Comparison of ENCODE assay signal across 17 cellular contexts in genomic region chr21:38327984-38328383, GRCh38.
A peak's percentile ranks its signal among the peaks of the same experiment; 100 is the strongest.
DNase-seq lines count a peak whose midpoint lies in the region; ATAC-seq and TF ChIP-seq lines count a peak whose summit lies in the region.
"Had no signal": no experiment of that assay in that cellular context is flagged by ENCODE, and none has a peak within 500 bp of the region (broad histone marks: within the 10 kb centered on the region; RNA-seq: fewer than 3 reads in every experiment).

No MANE protein-coding gene starts in this region.

- no peak overlapping the region for H3K4ac ChIP-seq in IMR-90 (ENCODE audit: low read depth, low read length)

- POLR2A ChIA-PET in IMR-90 (lab: Charles Lee; ENCODE audit: unreplicated experiment) = no interaction called here

- ATAC-seq in activated naive CD4-positive, alpha-beta T cell treated with anti-CD3 and anti-CD28 coated beads, Interleukin-2, amount 50 U/mL, for 72 hours = peak; percentile 88 to 90
- ATAC-seq in IMR-90 (ENCODE audit: low read depth) (no peak), right lobe of liver (no peak)
- ATAC-seq in stimulated activated naive CD8-positive, alpha-beta T cell treated with anti-CD3 and anti-CD28 coated beads, Interleukin-15, amount 100 ng/mL, for 72 hours = peak; percentile 87
- ATAC-seq: gastroesophageal sphincter had no signal

- no peak overlapping the region for H3K9ac ChIP-seq in IMR-90 (ENCODE audit: low read depth, low read length)
- H3K9ac ChIP-seq: KMS-11 had no signal

- peaks cover 32% of the 10 kb centered on the region for H3K4me1 Mint-ChIP-seq in activated naive CD4-positive, alpha-beta T cell treated with anti-CD3 and anti-CD28 coated beads for 36 hours (ENCODE audit: low read depth)
- H3K4me1 Mint-ChIP-seq in stimulated activated naive CD8-positive, alpha-beta T cell treated with anti-CD3 and anti-CD28 coated beads, Interleukin-15, amount 100 ng/mL, for 72 hours = peaks cover 32% of the 10 kb centered on the region

- no peak overlapping the region for H2AK9ac ChIP-seq in IMR-90 (replicated peaks; ENCODE audit: low read depth, low read length, poor library complexity)

- BruUV-seq in IMR-90 (replicated peaks; lab: Mats Ljungman, UMichigan) = no TSS peak

- H3K4me1 ChIP-seq in IMR-90 (ENCODE audit: control insufficient read depth, insufficient read depth, low read length) (peaks cover 5% of the 10 kb centered on the region), right lobe of liver (peaks cover 0 to 4% (median 0%) of the 10 kb centered on the region in 4 donors)
- H3K4me1 ChIP-seq: gastroesophageal sphincter had no signal

- no peak overlapping the region for H2BK20ac ChIP-seq in IMR-90 (ENCODE audit: low read depth, low read length)

- TF ChIP-seq RAD21 in IMR-90 (IDR thresholded peaks at IDR 0.05; ENCODE audit: low read length) = no peak

- TF ChIP-seq POLR2A in IMR-90 (IDR thresholded peaks at IDR 0.05; ENCODE audit: low read depth, low read length) = no peak
- no peak for TF ChIP-seq POLR2A in right lobe of liver (IDR thresholded peaks at IDR 0.05)

- no peak overlapping the region for H2BK15ac ChIP-seq in IMR-90 (ENCODE audit: low read depth, low read length)

- peaks cover 0 to 8% of the 10 kb centered on the region in 2 donors for H3K9me3 Mint-ChIP-seq in activated naive CD4-positive, alpha-beta T cell treated with anti-CD3 and anti-CD28 coated beads, Interleukin-2, amount 50 U/mL, for 72 hours
- no peaks in the 10 kb centered on the region for H3K9me3 Mint-ChIP-seq in activated naive CD4-positive, alpha-beta T cell treated with anti-CD3 and anti-CD28 coated beads for 36 hours
- no peaks in the 10 kb centered on the region for H3K9me3 Mint-ChIP-seq in stimulated activated naive CD8-positive, alpha-beta T cell treated with anti-CD3 and anti-CD28 coated beads, Interleukin-15, amount 100 ng/mL, for 72 hours
- H3K9me3 Mint-ChIP-seq: activated naive CD4-positive, alpha-beta T cell treated with anti-CD3 and anti-CD28 coated beads, Interleukin-2, amount 10 ng/mL, durations not matched to agents 7 days and 5 days had no signal

- H3K9me3 ChIP-seq in IMR-90 (ENCODE audit: control insufficient read depth, insufficient read depth, low read length) (no peaks in the 10 kb centered on the region), right lobe of liver (no peaks in the 10 kb centered on the region)
- H3K9me3 ChIP-seq: gastroesophageal sphincter, left ventricle myocardium inferior, neutrophil had no signal

- H3K9me1 ChIP-seq in IMR-90 (ENCODE audit: insufficient read depth, low read length) = peaks cover 10% of the 10 kb centered on the region; the same call in 1 of the 2 replicates

- H2AK5ac ChIP-seq in IMR-90 (ENCODE audit: low read depth, low read length) = 0 out of 2 replicates have a peak overlapping the region, but pooled peaks have one; percentile 23

- CTCF ChIA-PET in activated naive CD4-positive, alpha-beta T cell treated with anti-CD3 and anti-CD28 coated beads for 36 hours (lab: Charles Lee) = interaction anchor here (0.6 to 1.1 kb wide), 3 partner anchors 24 to 157 kb away, joined by 3 to 5 read pairs (median 3); no protein-coding TSS in a partner anchor
- CTCF ChIA-PET in IMR-90 (lab: Yijun Ruan, JAX) = no interaction called here

- 0 out of 2 replicates have a peak overlapping the region, but pooled peaks have one; percentile 17 for H3K14ac ChIP-seq in IMR-90 (replicated peaks; ENCODE audit: low read depth, low read length)

- DNase-seq in activated naive CD4-positive, alpha-beta T cell treated with anti-CD3 and anti-CD28 coated beads, Interleukin-2, amount 50 U/mL, for 72 hours (ENCODE audit: low spot score in 2 of 2) = no peak
- no peak for DNase-seq in activated naive CD4-positive, alpha-beta T cell treated with anti-CD3 and anti-CD28 coated beads for 36 hours
- DNase-seq in IMR-90 (no peak), coronary artery (ENCODE audit: low spot score) (peak; percentile 7), right lobe of liver (no peak), HUDEP-2 (lab: John Stamatoyannopoulos, UW; ENCODE audit: unreplicated experiment in 76 of 76) (no peak), NCI-H1092 (lab: John Stamatoyannopoulos, UW) (no peak)
- peak in 1 of 2 donors; percentile 15 for DNase-seq in stimulated activated naive CD8-positive, alpha-beta T cell treated with anti-CD3 and anti-CD28 coated beads, Interleukin-15, amount 100 ng/mL, for 72 hours
- DNase-seq: activated naive CD4-positive, alpha-beta T cell treated with anti-CD3 and anti-CD28 coated beads, Interleukin-2, amount 10 ng/mL, durations not matched to agents 7 days and 5 days; CD8-positive, alpha-beta memory T cell; cortex of kidney; DND-41 had no signal

- dilution Hi-C loops in IMR-90 (cut with HindIII; ENCODE audit: low sequenced_read_pairs, unreplicated experiment) = no loop called here

- no peak overlapping the region for H2BK120ac ChIP-seq in IMR-90 (ENCODE audit: low read depth, low read length)

- H3K56ac ChIP-seq in IMR-90 (ENCODE audit: extremely low read depth, insufficient read depth, low read length) = no peak overlapping the region

- no peak overlapping the region for H4K91ac ChIP-seq in IMR-90 (ENCODE audit: insufficient read depth, low read depth, low read length)

- in situ Hi-C loops in IMR-90 (cut with MboI; ENCODE audit: low sequenced_read_pairs) = no loop called here

- H3K4me2 ChIP-seq in IMR-90 (ENCODE audit: low read depth, low read length) = no peak overlapping the region
- H3K4me2 ChIP-seq: KMS-11 had no signal

- no peaks in the 10 kb centered on the region for H3K36me3 ChIP-seq in IMR-90 (ENCODE audit: control insufficient read depth, insufficient read depth, low read length)
- no peaks in the 10 kb centered on the region for H3K36me3 ChIP-seq in right lobe of liver
- H3K36me3 ChIP-seq: gastroesophageal sphincter, left ventricle myocardium inferior, neutrophil had no signal

- no peak overlapping the region for H3K18ac ChIP-seq in IMR-90 (ENCODE audit: low read depth, low read length)

- WGBS in IMR-90 (ENCODE audit: extremely low coverage in 2 of 2, insufficient read length in 1 of 2), 2 experiments = 100% methylated on average over 1 of the region's 1 CpG; no CpG with 5 or more reads in 1 of the 2 experiments
- 80% methylated on average over 1 of the region's 1 CpG for WGBS in right lobe of liver (ENCODE audit: insufficient coverage, low coverage, low lambda C conversion rate, missing lambda C conversion rate)

- no peaks in the 10 kb centered on the region for H3K27me3 Mint-ChIP-seq in activated naive CD4-positive, alpha-beta T cell treated with anti-CD3 and anti-CD28 coated beads for 36 hours (ENCODE audit: low read depth)
- H3K27me3 Mint-ChIP-seq in stimulated activated naive CD8-positive, alpha-beta T cell treated with anti-CD3 and anti-CD28 coated beads, Interleukin-15, amount 100 ng/mL, for 72 hours = no peaks in the 10 kb centered on the region
- H3K27me3 Mint-ChIP-seq: activated naive CD4-positive, alpha-beta T cell treated with anti-CD3 and anti-CD28 coated beads, Interleukin-2, amount 10 ng/mL, durations not matched to agents 7 days and 5 days; brain had no signal

- H4K20me1 ChIP-seq in IMR-90 (ENCODE audit: insufficient read depth, low read length) = no peaks in the 10 kb centered on the region

- H3K4me3 Mint-ChIP-seq in activated naive CD4-positive, alpha-beta T cell treated with anti-CD3 and anti-CD28 coated beads for 36 hours = no peak overlapping the region
- no peak overlapping the region for H3K4me3 Mint-ChIP-seq in stimulated activated naive CD8-positive, alpha-beta T cell treated with anti-CD3 and anti-CD28 coated beads, Interleukin-15, amount 100 ng/mL, for 72 hours
- H3K4me3 Mint-ChIP-seq: activated naive CD4-positive, alpha-beta T cell treated with anti-CD3 and anti-CD28 coated beads, Interleukin-2, amount 10 ng/mL, durations not matched to agents 7 days and 5 days; brain; CD8-positive, alpha-beta memory T cell had no signal

- no peak overlapping the region for H3K23ac ChIP-seq in IMR-90 (ENCODE audit: low read depth, low read length)

- intact Hi-C loops in activated naive CD4-positive, alpha-beta T cell treated with anti-CD3 and anti-CD28 coated beads for 36 hours (cut with micrococcal nuclease) = loop anchor here (2.0 kb wide), 1 partner anchor 25 kb away; no protein-coding TSS in a partner anchor
- intact Hi-C loops in IMR-90 (cut with micrococcal nuclease) = no loop called here
- intact Hi-C loops in right lobe of liver (cut with DNase I) = no loop called here

- H3K4me3 ChIP-seq in IMR-90 (ENCODE audit: insufficient read depth, low read depth, low read length) = no peak overlapping the region
- H3K4me3 ChIP-seq in coronary artery = no peak overlapping the region
- H3K4me3 ChIP-seq in right lobe of liver = no peak overlapping the region
- H3K4me3 ChIP-seq: gastroesophageal sphincter, left ventricle myocardium inferior had no signal

- H3K36me3 Mint-ChIP-seq in activated naive CD4-positive, alpha-beta T cell treated with anti-CD3 and anti-CD28 coated beads, Interleukin-2, amount 50 U/mL, for 72 hours = peaks cover 0 to 13% of the 10 kb centered on the region in 2 donors
- no peaks in the 10 kb centered on the region for H3K36me3 Mint-ChIP-seq in activated naive CD4-positive, alpha-beta T cell treated with anti-CD3 and anti-CD28 coated beads for 36 hours (ENCODE audit: low read depth)
- H3K36me3 Mint-ChIP-seq: activated naive CD4-positive, alpha-beta T cell treated with anti-CD3 and anti-CD28 coated beads, Interleukin-2, amount 10 ng/mL, durations not matched to agents 7 days and 5 days; brain; CD8-positive, alpha-beta memory T cell had no signal

- no peaks in the 10 kb centered on the region for H3K79me1 ChIP-seq in IMR-90 (ENCODE audit: low read depth in 1 of 2, low read length in 2 of 2)

- no peak overlapping the region for H3K27ac Mint-ChIP-seq in activated naive CD4-positive, alpha-beta T cell treated with anti-CD3 and anti-CD28 coated beads, Interleukin-2, amount 50 U/mL, for 72 hours
- no peak overlapping the region for H3K27ac Mint-ChIP-seq in activated naive CD4-positive, alpha-beta T cell treated with anti-CD3 and anti-CD28 coated beads for 36 hours
- no peak overlapping the region for H3K27ac Mint-ChIP-seq in stimulated activated naive CD8-positive, alpha-beta T cell treated with anti-CD3 and anti-CD28 coated beads, Interleukin-15, amount 100 ng/mL, for 72 hours
- H3K27ac Mint-ChIP-seq: activated naive CD4-positive, alpha-beta T cell treated with anti-CD3 and anti-CD28 coated beads, Interleukin-2, amount 10 ng/mL, durations not matched to agents 7 days and 5 days; brain had no signal

- H2BK5ac ChIP-seq in IMR-90 (ENCODE audit: low read depth, low read length, poor library complexity, severe bottlenecking) = no peak overlapping the region

- no peak overlapping the region for H3K27ac ChIP-seq in IMR-90 (ENCODE audit: insufficient read depth, low read length)
- no peak overlapping the region for H3K27ac ChIP-seq in coronary artery
- no peak overlapping the region for H3K27ac ChIP-seq in right lobe of liver
- H3K27ac ChIP-seq: gastroesophageal sphincter, KMS-11, left ventricle myocardium inferior, neutrophil had no signal

- H4K5ac ChIP-seq in IMR-90 (ENCODE audit: low read depth, low read length) = no peak overlapping the region

- H3K27me3 ChIP-seq in IMR-90 (ENCODE audit: control insufficient read depth, insufficient read depth, low read length) (no peaks in the 10 kb centered on the region), right lobe of liver (no peaks in the 10 kb centered on the region)

- no peak overlapping the region for H2AFZ ChIP-seq in IMR-90 (replicated peaks; ENCODE audit: low read length, poor library complexity)

- no peak overlapping the region for H4K8ac ChIP-seq in IMR-90 (ENCODE audit: low read depth in 2 of 2, low read length in 2 of 2)

- TF ChIP-seq CTCF in IMR-90 (conservative IDR thresholded peaks at IDR 0.05; ENCODE audit: low read depth, low read length) (no peak), coronary artery (IDR thresholded peaks at IDR 0.05) (no peak), right lobe of liver (IDR thresholded peaks at IDR 0.05) (no peak)

Comparison
In these comparisons a context has a peak if more than half of its experiments do, and no peak if none do; other contexts are left out.
1. ATAC-seq: peak in activated naive CD4-positive, alpha-beta T cell treated with anti-CD3 and anti-CD28 coated beads, Interleukin-2, amount 50 U/mL, for 72 hours (2 of 2) and stimulated activated naive CD8-positive, alpha-beta T cell treated with anti-CD3 and anti-CD28 coated beads, Interleukin-15, amount 100 ng/mL, for 72 hours (single experiment); none in IMR-90 (single experiment) and right lobe of liver (0 of 4).